Comparison of ENCODE assay signal across 9 cellular contexts in genomic region chr6:128259036-128259734, GRCh38.
DNase-seq lines count a peak whose midpoint lies in the region; ATAC-seq, FAIRE-seq and TF ChIP-seq lines count a peak whose summit lies in the region.
"Had no signal": no experiment of that assay in that cellular context is flagged by ENCODE, and none has a peak within 500 bp of the region (broad histone marks: within the 10 kb centered on the region; RNA-seq: fewer than 3 reads in every experiment).

No MANE protein-coding gene starts in this region.

- peak; percentile 63 for FAIRE-seq in GM12892 (lab: Jason Lieb, UNC)

- H3K4me1 ChIP-seq in GM23338 (ENCODE audit: insufficient read depth): no peaks in the 10 kb centered on the region
- no peaks in the 10 kb centered on the region for H3K4me1 ChIP-seq in vagina

- H3K36me3 ChIP-seq in GM23338 (ENCODE audit: insufficient read depth) (no peaks in the 10 kb centered on the region), vagina (no peaks in the 10 kb centered on the region)

- no peak overlapping the region for H3K4me2 ChIP-seq in GM23338

- DNase-seq in GM12892 (ENCODE audit: insufficient read length): no peak
- no peak for DNase-seq in fibroblast of the aortic adventitia (ENCODE audit: low read depth)
- DNase-seq in GM23338 (ENCODE audit: low spot score): no peak
- DNase-seq in vagina (ENCODE audit: extremely low spot score in 2 of 2): no peak
- DNase-seq in mesothelial cell of epicardium (ENCODE audit: low spot score in 2 of 2, unreplicated experiment in 2 of 2): no peak
- no peak for DNase-seq in germinal center (ENCODE audit: low spot score)
- DNase-seq: EL had no signal

- no peak overlapping the region for H3K27ac ChIP-seq in GM23338 (ENCODE audit: low read depth)
- no peak overlapping the region for H3K27ac ChIP-seq in vagina

- H4K20me1 ChIP-seq in GM23338 (replicated peaks; ENCODE audit: insufficient read depth): no peaks in the 10 kb centered on the region

- peak overlapping the region; percentile 11 for H3K4me3 ChIP-seq in fibroblast of the aortic adventitia (ENCODE audit: low read depth, low read length)
- no peak overlapping the region for H3K4me3 ChIP-seq in GM23338
- H3K4me3 ChIP-seq in vagina: no peak overlapping the region

- H3K36me3 Mint-ChIP-seq in GM23338 (ENCODE audit: low read depth) (peaks cover 4% of the 10 kb centered on the region; the same call in 2 of the 3 replicates), mesothelial cell of epicardium (peaks cover 13% of the 10 kb centered on the region)

- ATAC-seq in GM21381 (IDR thresholded peaks at IDR 0.05; ENCODE audit: unreplicated experiment): peak; percentile 96
- ATAC-seq in HG03378 (IDR thresholded peaks at IDR 0.05; ENCODE audit: unreplicated experiment): peak; percentile 97
- ATAC-seq in GM23338: no peak

- peaks cover 5% of the 10 kb centered on the region; the same call in 1 of the 3 replicates for H3K4me1 Mint-ChIP-seq in GM23338
- H3K4me1 Mint-ChIP-seq in mesothelial cell of epicardium: peaks cover 3% of the 10 kb centered on the region

- H2AFZ ChIP-seq in GM23338: no peak overlapping the region

- H3K27me3 Mint-ChIP-seq in GM23338 (ENCODE audit: insufficient read depth, low read depth, poor library complexity) (no peaks in the 10 kb centered on the region), mesothelial cell of epicardium (ENCODE audit: low read depth) (no peaks in the 10 kb centered on the region)

- H3K9me3 ChIP-seq in vagina: no peaks in the 10 kb centered on the region

- H3K9me2 ChIP-seq in GM23338 (ENCODE audit: insufficient read depth): no peaks in the 10 kb centered on the region

- TF ChIP-seq CTCF in fibroblast of the aortic adventitia (IDR thresholded peaks at IDR 0.05; ENCODE audit: insufficient read depth, low read length): no peak
- no peak for TF ChIP-seq CTCF in GM23338 (conservative IDR thresholded peaks at IDR 0.05; ENCODE audit: low read depth in 2 of 2)
- no peak for TF ChIP-seq CTCF in vagina (IDR thresholded peaks at IDR 0.05)
- no peak for TF ChIP-seq CTCF in mesothelial cell of epicardium (IDR thresholded peaks at IDR 0.05; ENCODE audit: unreplicated experiment)

- intact Hi-C loops in vagina (cut with DNase I): no loop called here

- H3K27me3 ChIP-seq in GM23338 (ENCODE audit: insufficient read depth) (no peaks in the 10 kb centered on the region), vagina (no peaks in the 10 kb centered on the region)

- H3K4me3 Mint-ChIP-seq in GM23338 (no peak overlapping the region), mesothelial cell of epicardium (no peak overlapping the region)

- H3K9me3 Mint-ChIP-seq in GM23338 (peaks cover 5% of the 10 kb centered on the region; the same call in 1 of the 3 replicates), mesothelial cell of epicardium (peaks cover 4% of the 10 kb centered on the region)

- H3K79me2 ChIP-seq in GM23338 (replicated peaks; ENCODE audit: insufficient read depth): peaks cover 3% of the 10 kb centered on the region; the same call in 1 of the 2 replicates

- TF ChIP-seq POLR2A in GM12892 (IDR thresholded peaks at IDR 0.05; ENCODE audit: low read depth, low read length) (no peak), vagina (IDR thresholded peaks at IDR 0.05) (no peak)

- no peaks in the 10 kb centered on the region for H3F3A ChIP-seq in GM23338 (replicated peaks; ENCODE audit: low read depth)

- no peak overlapping the region for H3K27ac Mint-ChIP-seq in GM23338
- H3K27ac Mint-ChIP-seq in mesothelial cell of epicardium: no peak overlapping the region

TF ChIP-seq in GM23338, 12 proteins besides CTCF, POLR2A, EP300 and RAD21 (continues in another document):
- TF ChIP-seq ZNF331 (CRISPR knock-in tag; IDR thresholded peaks at IDR 0.05; ENCODE audit: low read depth) (no peak), NANOG (IDR thresholded peaks at IDR 0.05; ENCODE audit: borderline replicate concordance) (no peak), REST (IDR thresholded peaks at IDR 0.05; ENCODE audit: unreplicated experiment) (no peak), POLR2AphosphoS5 (IDR thresholded peaks at IDR 0.05; ENCODE audit: low read depth) (no peak), JUNB (IDR thresholded peaks at IDR 0.05; ENCODE audit: unreplicated experiment) (no peak), ZNF114 (CRISPR knock-in tag; IDR thresholded peaks at IDR 0.05) (no peak)
- TF ChIP-seq, protein P1, sequence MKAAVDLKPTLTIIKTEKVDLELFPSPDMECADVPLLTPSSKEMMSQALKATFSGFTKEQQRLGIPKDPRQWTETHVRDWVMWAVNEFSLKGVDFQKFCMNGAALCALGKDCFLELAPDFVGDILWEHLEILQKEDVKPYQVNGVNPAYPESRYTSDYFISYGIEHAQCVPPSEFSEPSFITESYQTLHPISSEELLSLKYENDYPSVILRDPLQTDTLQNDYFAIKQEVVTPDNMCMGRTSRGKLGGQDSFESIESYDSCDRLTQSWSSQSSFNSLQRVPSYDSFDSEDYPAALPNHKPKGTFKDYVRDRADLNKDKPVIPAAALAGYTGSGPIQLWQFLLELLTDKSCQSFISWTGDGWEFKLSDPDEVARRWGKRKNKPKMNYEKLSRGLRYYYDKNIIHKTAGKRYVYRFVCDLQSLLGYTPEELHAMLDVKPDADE (IDR thresholded peaks at IDR 0.05): no peak
